ENCODE assay signal across 27 cellular contexts in the genomic region with DNA sequence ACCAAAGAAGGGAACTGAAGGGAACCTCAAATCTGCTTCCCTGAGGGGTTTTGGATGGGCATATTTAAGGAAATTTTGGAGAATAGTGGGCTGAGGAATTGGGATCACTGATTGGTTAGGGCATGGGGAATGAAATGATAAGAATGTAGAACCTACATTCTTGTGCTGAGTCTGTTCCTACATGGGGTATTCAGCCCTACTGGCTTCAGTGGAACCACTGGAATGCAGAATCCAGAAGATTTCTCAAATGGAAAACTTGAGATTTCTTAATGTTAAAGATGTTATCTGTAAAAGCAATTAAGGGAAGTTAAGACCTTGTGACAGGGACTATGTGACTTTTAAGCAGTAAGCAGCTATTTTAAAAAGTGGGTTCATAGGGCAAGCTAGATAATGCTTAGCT.
"Had no signal": no experiment of that assay in that cellular context is flagged by ENCODE, and none has a peak within 500 bp of the region (broad histone marks: within the 10 kb centered on the region; RNA-seq: fewer than 3 reads in every experiment).

No MANE protein-coding gene starts in this region.

- H3K9me3 ChIP-seq: ovary, thyroid gland had no signal

- ATAC-seq: effector memory CD8-positive, alpha-beta T cell; heart right ventricle; left cardiac atrium; left lung; naive thymus-derived CD8-positive, alpha-beta T cell; psoas muscle; sciatic nerve; stimulated activated effector memory CD8-positive, alpha-beta T cell treated with anti-CD3 and anti-CD28 coated beads, Interleukin-12 subunit alpha, Interleukin-12 subunit beta, amount 100 ng/mL, for 72 hours had no signal

- H3K27ac ChIP-seq: esophagus squamous epithelium, heart right ventricle, left lung, ovary, psoas muscle, stomach, thyroid gland, vagina had no signal

- H3K36me3 ChIP-seq: esophagus squamous epithelium, heart right ventricle, left lung, ovary, stomach, thyroid gland, vagina had no signal

- H3K27ac Mint-ChIP-seq: effector memory CD8-positive, alpha-beta T cell; naive thymus-derived CD8-positive, alpha-beta T cell; nephron progenitor cell; stimulated activated effector memory CD8-positive, alpha-beta T cell treated with anti-CD3 and anti-CD28 coated beads, Interleukin-12 subunit alpha, Interleukin-12 subunit beta, amount 100 ng/mL, for 72 hours had no signal

- H3K4me3 ChIP-seq: esophagus squamous epithelium, heart right ventricle, left lung, ovary, psoas muscle, stomach, thyroid gland, vagina had no signal

- FAIRE-seq: endometrium, islet of Langerhans had no signal

- H3K4me1 Mint-ChIP-seq: naive thymus-derived CD8-positive, alpha-beta T cell; stimulated activated effector memory CD8-positive, alpha-beta T cell treated with anti-CD3 and anti-CD28 coated beads, Interleukin-12 subunit alpha, Interleukin-12 subunit beta, amount 100 ng/mL, for 72 hours had no signal

- H3K4me3 Mint-ChIP-seq: effector memory CD8-positive, alpha-beta T cell; naive thymus-derived CD8-positive, alpha-beta T cell; nephron progenitor cell; stimulated activated effector memory CD8-positive, alpha-beta T cell treated with anti-CD3 and anti-CD28 coated beads, Interleukin-12 subunit alpha, Interleukin-12 subunit beta, amount 100 ng/mL, for 72 hours had no signal

- H3K27me3 ChIP-seq: esophagus squamous epithelium, heart right ventricle, left lung, ovary, thyroid gland, vagina had no signal

- DNase-seq: cortex of kidney; effector memory CD8-positive, alpha-beta T cell; erythroblast; esophagus squamous epithelium; foreskin melanocyte; glutamatergic neuron; heart right ventricle; hippocampal formation; left cardiac atrium; left lung; naive thymus-derived CD8-positive, alpha-beta T cell; nephron progenitor cell; occipital lobe; ovary; posterior cingulate gyrus; psoas muscle; stimulated activated CD4-positive, alpha-beta T cell treated with anti-CD3 and anti-CD28 coated beads, Interleukin-2, amount 100 ng/mL, for 24 hours; stimulated activated CD4-positive, alpha-beta T cell treated with anti-CD3 and anti-CD28 coated beads, Interleukin-4, amount 100 ng/mL, for 24 hours; stimulated activated naive CD4-positive, alpha-beta T cell treated with Interleukin-2 at 50 U/mL for 16 hours; stomach; thyroid gland; trophoblast cell had no signal

- H3K36me3 Mint-ChIP-seq: stimulated activated effector memory CD8-positive, alpha-beta T cell treated with anti-CD3 and anti-CD28 coated beads, Interleukin-12 subunit alpha, Interleukin-12 subunit beta, amount 100 ng/mL, for 72 hours had no signal

- H3K4me1 ChIP-seq: esophagus squamous epithelium, heart right ventricle, left lung, psoas muscle, stomach, thyroid gland, vagina had no signal
